1 cellular context compared by ENCODE assay signal in genomic region chr19:16025108-16026101, GRCh38.
TF ChIP-seq lines count a peak whose summit lies in the region.

No MANE protein-coding gene starts in this region.

TF ChIP-seq in HepG2, 621 proteins besides CTCF, POLR2A, EP300 and RAD21 (continued from another document and continues in another):
- TF ChIP-seq, protein P1, sequence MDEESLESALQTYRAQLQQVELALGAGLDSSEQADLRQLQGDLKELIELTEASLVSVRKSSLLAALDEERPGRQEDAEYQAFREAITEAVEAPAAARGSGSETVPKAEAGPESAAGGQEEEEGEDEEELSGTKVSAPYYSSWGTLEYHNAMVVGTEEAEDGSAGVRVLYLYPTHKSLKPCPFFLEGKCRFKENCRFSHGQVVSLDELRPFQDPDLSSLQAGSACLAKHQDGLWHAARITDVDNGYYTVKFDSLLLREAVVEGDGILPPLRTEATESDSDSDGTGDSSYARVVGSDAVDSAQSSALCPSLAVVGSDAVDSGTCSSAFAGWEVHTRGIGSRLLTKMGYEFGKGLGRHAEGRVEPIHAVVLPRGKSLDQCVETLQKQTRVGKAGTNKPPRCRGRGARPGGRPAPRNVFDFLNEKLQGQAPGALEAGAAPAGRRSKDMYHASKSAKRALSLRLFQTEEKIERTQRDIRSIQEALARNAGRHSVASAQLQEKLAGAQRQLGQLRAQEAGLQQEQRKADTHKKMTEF (CRISPR knock-in tag; IDR thresholded peaks at IDR 0.05): 0 out of 2 replicates have a peak, but pooled peaks have one; percentile 25
- TF ChIP-seq NONO (IDR thresholded peaks at IDR 0.05) (no peak), NONO (CRISPR knock-in tag; conservative IDR thresholded peaks at IDR 0.05) (no peak), ZNF572 (CRISPR knock-in tag; IDR thresholded peaks at IDR 0.05) (no peak), KDM4B (CRISPR knock-in tag; IDR thresholded peaks at IDR 0.05) (0 out of 2 replicates have a peak, but pooled peaks have one; percentile 46), ZNF101 (CRISPR knock-in tag; IDR thresholded peaks at IDR 0.05; ENCODE audit: borderline replicate concordance, low read depth) (no peak), NAIF1 (CRISPR knock-in tag; IDR thresholded peaks at IDR 0.05; ENCODE audit: borderline replicate concordance) (no peak), REPIN1 (CRISPR knock-in tag; IDR thresholded peaks at IDR 0.05; ENCODE audit: borderline replicate concordance, low read depth) (no peak), RAD51 (IDR thresholded peaks at IDR 0.05; ENCODE audit: borderline replicate concordance) (no peak), GABPA (IDR thresholded peaks at IDR 0.05; ENCODE audit: low read depth, low read length) (no peak), GABPA (CRISPR knock-in tag; IDR thresholded peaks at IDR 0.05; ENCODE audit: low read depth) (peak; percentile 19; the same call in 1 of the 2 replicates), HIC2 (CRISPR knock-in tag; IDR thresholded peaks at IDR 0.05; ENCODE audit: low read depth) (no peak), EED (CRISPR knock-in tag; IDR thresholded peaks at IDR 0.05) (peak; percentile 3; the same call in 1 of the 2 replicates), KDM2A (CRISPR knock-in tag; IDR thresholded peaks at IDR 0.05; ENCODE audit: borderline replicate concordance, low read depth) (peak; percentile 29; the same call in 1 of the 2 replicates), PAWR (CRISPR knock-in tag; IDR thresholded peaks at IDR 0.05; ENCODE audit: borderline replicate concordance) (no peak), RXRB (CRISPR knock-in tag; IDR thresholded peaks at IDR 0.05; ENCODE audit: borderline replicate concordance) (0 out of 2 replicates have a peak, but pooled peaks have one; percentile 20), TOPORS (CRISPR knock-in tag; IDR thresholded peaks at IDR 0.05) (no peak), STAG1 (CRISPR knock-in tag; IDR thresholded peaks at IDR 0.05) (peak; percentile 84), XRCC5 (optimal IDR thresholded peaks at IDR 0.05; ENCODE audit: low read length) (peak; percentile 22), ZNF337 (CRISPR knock-in tag; IDR thresholded peaks at IDR 0.05; ENCODE audit: borderline replicate concordance, low read depth) (no peak), RORA (CRISPR knock-in tag; IDR thresholded peaks at IDR 0.05) (no peak), ZKSCAN5 (CRISPR knock-in tag; IDR thresholded peaks at IDR 0.05) (no peak), HNRNPUL1 (IDR thresholded peaks at IDR 0.05; ENCODE audit: low read depth, low read length) (no peak), SOX6 (IDR thresholded peaks at IDR 0.05) (no peak), SOX6 (CRISPR knock-in tag; IDR thresholded peaks at IDR 0.05) (no peak), SMC3 (IDR thresholded peaks at IDR 0.05; ENCODE audit: low read length) (peak; percentile 82), KDM6A (CRISPR knock-in tag; IDR thresholded peaks at IDR 0.05; ENCODE audit: low read depth) (no peak), GPBP1L1 (CRISPR knock-in tag; IDR thresholded peaks at IDR 0.05) (no peak), CCDC6 (CRISPR knock-in tag; IDR thresholded peaks at IDR 0.05) (no peak), IKZF1 (IDR thresholded peaks at IDR 0.05) (no peak), MBNL3 (CRISPR knock-in tag; conservative IDR thresholded peaks at IDR 0.05) (no peak), ZNF556 (CRISPR knock-in tag; IDR thresholded peaks at IDR 0.05; ENCODE audit: borderline replicate concordance) (no peak), CEBPG (CRISPR knock-in tag; IDR thresholded peaks at IDR 0.05) (0 out of 2 replicates have a peak, but pooled peaks have one; percentile 14), NCOA1 (CRISPR knock-in tag; IDR thresholded peaks at IDR 0.05) (no peak), ZNF253 (CRISPR knock-in tag; IDR thresholded peaks at IDR 0.05; ENCODE audit: borderline replicate concordance) (no peak), CBX5 (CRISPR knock-in tag; IDR thresholded peaks at IDR 0.05; ENCODE audit: borderline replicate concordance) (0 out of 2 replicates have a peak, but pooled peaks have one; percentile 18), TFDP2 (CRISPR knock-in tag; IDR thresholded peaks at IDR 0.05) (no peak), KDM3A (CRISPR knock-in tag; IDR thresholded peaks at IDR 0.05; ENCODE audit: low read depth) (no peak), MXI1 (IDR thresholded peaks at IDR 0.05; ENCODE audit: borderline replicate concordance, low read depth, low read length) (0 out of 3 replicates have a peak, but pooled peaks have one; percentile 14), ZNF3 (CRISPR knock-in tag; IDR thresholded peaks at IDR 0.05) (no peak), ZNF792 (CRISPR knock-in tag; IDR thresholded peaks at IDR 0.05) (peak; percentile 33; the same call in 1 of the 2 replicates), TEAD2 (CRISPR knock-in tag; IDR thresholded peaks at IDR 0.05) (no peak), SP1 (IDR thresholded peaks at IDR 0.05) (no peak), SP1 (CRISPR knock-in tag; IDR thresholded peaks at IDR 0.05) (no peak), GLI4 (CRISPR knock-in tag; IDR thresholded peaks at IDR 0.05; ENCODE audit: borderline replicate concordance) (no peak), ZNF326 (CRISPR knock-in tag; IDR thresholded peaks at IDR 0.05; ENCODE audit: borderline replicate concordance) (no peak)
- TF ChIP-seq, protein P2, sequence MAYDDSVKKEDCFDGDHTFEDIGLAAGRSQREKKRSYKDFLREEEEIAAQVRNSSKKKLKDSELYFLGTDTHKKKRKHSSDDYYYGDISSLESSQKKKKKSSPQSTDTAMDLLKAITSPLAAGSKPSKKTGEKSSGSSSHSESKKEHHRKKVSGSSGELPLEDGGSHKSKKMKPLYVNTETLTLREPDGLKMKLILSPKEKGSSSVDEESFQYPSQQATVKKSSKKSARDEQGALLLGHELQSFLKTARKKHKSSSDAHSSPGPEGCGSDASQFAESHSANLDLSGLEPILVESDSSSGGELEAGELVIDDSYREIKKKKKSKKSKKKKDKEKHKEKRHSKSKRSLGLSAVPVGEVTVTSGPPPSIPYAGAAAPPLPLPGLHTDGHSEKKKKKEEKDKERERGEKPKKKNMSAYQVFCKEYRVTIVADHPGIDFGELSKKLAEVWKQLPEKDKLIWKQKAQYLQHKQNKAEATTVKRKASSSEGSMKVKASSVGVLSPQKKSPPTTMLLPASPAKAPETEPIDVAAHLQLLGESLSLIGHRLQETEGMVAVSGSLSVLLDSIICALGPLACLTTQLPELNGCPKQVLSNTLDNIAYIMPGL (CRISPR knock-in tag; IDR thresholded peaks at IDR 0.05; ENCODE audit: borderline replicate concordance in 1 of 2, low read depth in 1 of 2): peak in 1 of 2 experiments; percentile 30; a peak in 1 of 4 replicates
- TF ChIP-seq, protein P3, sequence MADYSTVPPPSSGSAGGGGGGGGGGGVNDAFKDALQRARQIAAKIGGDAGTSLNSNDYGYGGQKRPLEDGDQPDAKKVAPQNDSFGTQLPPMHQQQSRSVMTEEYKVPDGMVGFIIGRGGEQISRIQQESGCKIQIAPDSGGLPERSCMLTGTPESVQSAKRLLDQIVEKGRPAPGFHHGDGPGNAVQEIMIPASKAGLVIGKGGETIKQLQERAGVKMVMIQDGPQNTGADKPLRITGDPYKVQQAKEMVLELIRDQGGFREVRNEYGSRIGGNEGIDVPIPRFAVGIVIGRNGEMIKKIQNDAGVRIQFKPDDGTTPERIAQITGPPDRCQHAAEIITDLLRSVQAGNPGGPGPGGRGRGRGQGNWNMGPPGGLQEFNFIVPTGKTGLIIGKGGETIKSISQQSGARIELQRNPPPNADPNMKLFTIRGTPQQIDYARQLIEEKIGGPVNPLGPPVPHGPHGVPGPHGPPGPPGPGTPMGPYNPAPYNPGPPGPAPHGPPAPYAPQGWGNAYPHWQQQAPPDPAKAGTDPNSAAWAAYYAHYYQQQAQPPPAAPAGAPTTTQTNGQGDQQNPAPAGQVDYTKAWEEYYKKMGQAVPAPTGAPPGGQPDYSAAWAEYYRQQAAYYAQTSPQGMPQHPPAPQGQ (CRISPR knock-in tag; IDR thresholded peaks at IDR 0.05; ENCODE audit: borderline replicate concordance): no peak
- TF ChIP-seq, protein P4, sequence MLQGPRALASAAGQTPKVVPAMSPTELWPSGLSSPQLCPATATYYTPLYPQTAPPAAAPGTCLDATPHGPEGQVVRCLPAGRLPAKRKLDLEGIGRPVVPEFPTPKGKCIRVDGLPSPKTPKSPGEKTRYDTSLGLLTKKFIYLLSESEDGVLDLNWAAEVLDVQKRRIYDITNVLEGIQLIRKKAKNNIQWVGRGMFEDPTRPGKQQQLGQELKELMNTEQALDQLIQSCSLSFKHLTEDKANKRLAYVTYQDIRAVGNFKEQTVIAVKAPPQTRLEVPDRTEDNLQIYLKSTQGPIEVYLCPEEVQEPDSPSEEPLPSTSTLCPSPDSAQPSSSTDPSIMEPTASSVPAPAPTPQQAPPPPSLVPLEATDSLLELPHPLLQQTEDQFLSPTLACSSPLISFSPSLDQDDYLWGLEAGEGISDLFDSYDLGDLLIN (CRISPR knock-in tag; IDR thresholded peaks at IDR 0.05; ENCODE audit: borderline replicate concordance): no peak
- TF ChIP-seq, protein P5, sequence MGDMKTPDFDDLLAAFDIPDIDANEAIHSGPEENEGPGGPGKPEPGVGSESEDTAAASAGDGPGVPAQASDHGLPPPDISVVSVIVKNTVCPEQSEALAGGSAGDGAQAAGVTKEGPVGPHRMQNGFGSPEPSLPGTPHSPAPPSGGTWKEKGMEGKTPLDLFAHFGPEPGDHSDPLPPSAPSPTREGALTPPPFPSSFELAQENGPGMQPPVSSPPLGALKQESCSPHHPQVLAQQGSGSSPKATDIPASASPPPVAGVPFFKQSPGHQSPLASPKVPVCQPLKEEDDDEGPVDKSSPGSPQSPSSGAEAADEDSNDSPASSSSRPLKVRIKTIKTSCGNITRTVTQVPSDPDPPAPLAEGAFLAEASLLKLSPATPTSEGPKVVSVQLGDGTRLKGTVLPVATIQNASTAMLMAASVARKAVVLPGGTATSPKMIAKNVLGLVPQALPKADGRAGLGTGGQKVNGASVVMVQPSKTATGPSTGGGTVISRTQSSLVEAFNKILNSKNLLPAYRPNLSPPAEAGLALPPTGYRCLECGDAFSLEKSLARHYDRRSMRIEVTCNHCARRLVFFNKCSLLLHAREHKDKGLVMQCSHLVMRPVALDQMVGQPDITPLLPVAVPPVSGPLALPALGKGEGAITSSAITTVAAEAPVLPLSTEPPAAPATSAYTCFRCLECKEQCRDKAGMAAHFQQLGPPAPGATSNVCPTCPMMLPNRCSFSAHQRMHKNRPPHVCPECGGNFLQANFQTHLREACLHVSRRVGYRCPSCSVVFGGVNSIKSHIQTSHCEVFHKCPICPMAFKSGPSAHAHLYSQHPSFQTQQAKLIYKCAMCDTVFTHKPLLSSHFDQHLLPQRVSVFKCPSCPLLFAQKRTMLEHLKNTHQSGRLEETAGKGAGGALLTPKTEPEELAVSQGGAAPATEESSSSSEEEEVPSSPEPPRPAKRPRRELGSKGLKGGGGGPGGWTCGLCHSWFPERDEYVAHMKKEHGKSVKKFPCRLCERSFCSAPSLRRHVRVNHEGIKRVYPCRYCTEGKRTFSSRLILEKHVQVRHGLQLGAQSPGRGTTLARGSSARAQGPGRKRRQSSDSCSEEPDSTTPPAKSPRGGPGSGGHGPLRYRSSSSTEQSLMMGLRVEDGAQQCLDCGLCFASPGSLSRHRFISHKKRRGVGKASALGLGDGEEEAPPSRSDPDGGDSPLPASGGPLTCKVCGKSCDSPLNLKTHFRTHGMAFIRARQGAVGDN (CRISPR knock-in tag; IDR thresholded peaks at IDR 0.05): peak; percentile 32
- TF ChIP-seq, protein P6, sequence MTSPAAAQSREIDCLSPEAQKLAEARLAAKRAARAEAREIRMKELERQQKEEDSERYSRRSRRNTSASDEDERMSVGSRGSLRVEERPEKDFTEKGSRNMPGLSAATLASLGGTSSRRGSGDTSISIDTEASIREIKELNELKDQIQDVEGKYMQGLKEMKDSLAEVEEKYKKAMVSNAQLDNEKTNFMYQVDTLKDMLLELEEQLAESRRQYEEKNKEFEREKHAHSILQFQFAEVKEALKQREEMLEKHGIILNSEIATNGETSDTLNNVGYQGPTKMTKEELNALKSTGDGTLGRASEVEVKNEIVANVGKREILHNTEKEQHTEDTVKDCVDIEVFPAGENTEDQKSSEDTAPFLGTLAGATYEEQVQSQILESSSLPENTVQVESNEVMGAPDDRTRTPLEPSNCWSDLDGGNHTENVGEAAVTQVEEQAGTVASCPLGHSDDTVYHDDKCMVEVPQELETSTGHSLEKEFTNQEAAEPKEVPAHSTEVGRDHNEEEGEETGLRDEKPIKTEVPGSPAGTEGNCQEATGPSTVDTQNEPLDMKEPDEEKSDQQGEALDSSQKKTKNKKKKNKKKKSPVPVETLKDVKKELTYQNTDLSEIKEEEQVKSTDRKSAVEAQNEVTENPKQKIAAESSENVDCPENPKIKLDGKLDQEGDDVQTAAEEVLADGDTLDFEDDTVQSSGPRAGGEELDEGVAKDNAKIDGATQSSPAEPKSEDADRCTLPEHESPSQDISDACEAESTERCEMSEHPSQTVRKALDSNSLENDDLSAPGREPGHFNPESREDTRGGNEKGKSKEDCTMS (CRISPR knock-in tag; conservative IDR thresholded peaks at IDR 0.05): no peak
